9 cellular contexts compared by ENCODE assay signal in genomic region chr5:6721442-6721841, GRCh38. TPM values are rescaled to one million over a fixed set of nuclear protein-coding genes. Genes with fewer than 3 reads are reported as not detected.
DNase-seq lines count a peak whose midpoint lies in the region; ATAC-seq and TF ChIP-seq lines count a peak whose summit lies in the region.
"Had no signal": no experiment of that assay in that cellular context is flagged by ENCODE, and none has a peak within 500 bp of the region (broad histone marks: within the 10 kb centered on the region; RNA-seq: fewer than 3 reads in every experiment).

No MANE protein-coding gene starts in this region.

- peaks cover 67 to 98% (median 85%) of the 10 kb centered on the region in 4 donors for H3K4me1 Mint-ChIP-seq in CD4-positive, alpha-beta memory T cell
- peaks cover 73 to 95% (median 78%) of the 10 kb centered on the region in 3 donors for H3K4me1 Mint-ChIP-seq in naive B cell

- H3K27ac ChIP-seq in CD4-positive, alpha-beta memory T cell (ENCODE audit: low read depth, low read length) = no peak overlapping the region
- H3K27ac ChIP-seq in ascending aorta = peak overlapping the region; percentile 68 to 79

- H3K27me3 Mint-ChIP-seq in CD4-positive, alpha-beta memory T cell = no peaks in the 10 kb centered on the region
- H3K27me3 Mint-ChIP-seq in naive B cell = no peaks in the 10 kb centered on the region

- CTCF ChIA-PET in CD4-positive, alpha-beta memory T cell (lab: Charles Lee; ENCODE audit: partially characterized antibody) = interaction anchor here (1.4 to 2.4 kb wide), 2 partner anchors 24 to 88 kb away, joined by 3 to 7 read pairs; partner anchors contain the start of genes NSUN2 and SRD5A1

- no peaks in the 10 kb centered on the region for H3K9me3 Mint-ChIP-seq in CD4-positive, alpha-beta memory T cell
- no peaks in the 10 kb centered on the region for H3K9me3 Mint-ChIP-seq in naive B cell

- intact Hi-C loops in CD4-positive, alpha-beta memory T cell (cut with micrococcal nuclease) = no loop called here
- intact Hi-C loops in ascending aorta (cut with DNase I) = no loop called here

- no peak overlapping the region for H3K4me3 ChIP-seq in CD4-positive, alpha-beta memory T cell (ENCODE audit: low read length in 2 of 2)
- H3K4me3 ChIP-seq in ascending aorta = peak overlapping the region; percentile 29 to 56

- H3K36me3 Mint-ChIP-seq in CD4-positive, alpha-beta memory T cell = peaks cover 9 to 38% of the 10 kb centered on the region in 2 donors
- H3K36me3 Mint-ChIP-seq in naive B cell = peaks cover 9 to 10% of the 10 kb centered on the region in 2 donors

- H3K27me3 ChIP-seq in CD4-positive, alpha-beta memory T cell (ENCODE audit: insufficient read depth, low read length) = no peaks in the 10 kb centered on the region
- H3K27me3 ChIP-seq in ascending aorta = no peaks in the 10 kb centered on the region

- H3K9me3 ChIP-seq in CD4-positive, alpha-beta memory T cell (ENCODE audit: control insufficient read depth in 1 of 2, low read length in 2 of 2) = no peaks in the 10 kb centered on the region
- no peaks in the 10 kb centered on the region for H3K9me3 ChIP-seq in ascending aorta

- peak overlapping the region in 6 of 8 donors; percentile 59 to 78 (median 72) for H3K4me3 Mint-ChIP-seq in CD4-positive, alpha-beta memory T cell
- peak overlapping the region in 7 of 8 donors; percentile 64 to 88 (median 84) for H3K4me3 Mint-ChIP-seq in naive B cell

- ATAC-seq in HG02759 (IDR thresholded peaks at IDR 0.05; ENCODE audit: unreplicated experiment) (peak; percentile 4), naive B cell (ENCODE audit: low read depth in 2 of 2) (no peak), HG03521 (IDR thresholded peaks at IDR 0.05; ENCODE audit: unreplicated experiment) (no peak)

- peak overlapping the region in 5 of 7 donors; percentile 40 to 79 (median 70) for H3K27ac Mint-ChIP-seq in CD4-positive, alpha-beta memory T cell
- H3K27ac Mint-ChIP-seq in naive B cell = peak overlapping the region in 4 of 6 donors; percentile 72 to 92 (median 75)

- peaks cover 11% of the 10 kb centered on the region for H3K36me3 ChIP-seq in CD4-positive, alpha-beta memory T cell (ENCODE audit: insufficient read depth, low read length)
- H3K36me3 ChIP-seq in ascending aorta = peaks cover 0 to 3% of the 10 kb centered on the region in 2 donors

- H3K4me1 ChIP-seq in CD4-positive, alpha-beta memory T cell (ENCODE audit: insufficient read depth, low read length) = peaks cover 72% of the 10 kb centered on the region
- peaks cover 27 to 67% of the 10 kb centered on the region in 2 donors for H3K4me1 ChIP-seq in ascending aorta

- TF ChIP-seq CTCF in ascending aorta (IDR thresholded peaks at IDR 0.05) = no peak

- POLR2A ChIA-PET in CD4-positive, alpha-beta memory T cell (lab: Charles Lee; ENCODE audit: partially characterized antibody) = interaction anchor here (1.4 kb wide), 1 partner anchor 88 kb away, joined by 4 read pairs; the partner anchor contains the start of genes NSUN2 and SRD5A1

- DNase-seq in CD4-positive, alpha-beta memory T cell = no peak
- DNase-seq in ascending aorta (ENCODE audit: low spot score in 2 of 2) = peak in 1 of 2 donors; percentile 57
- DNase-seq in naive B cell = no peak
- DNase-seq in NCI-H526 treated with DMSO at 0.1 percent for 48 hours (lab: John Stamatoyannopoulos, UW) = no peak
- no peak for DNase-seq in SW 1271 (lab: John Stamatoyannopoulos, UW)
- no peak for DNase-seq in stimulated activated CD4-positive, alpha-beta T cell treated with anti-CD3 and anti-CD28 coated beads, Interleukin-2, amount 100 ng/mL, for 48 hours
- DNase-seq: NCI-H187 had no signal

RNA-seq across cellular contexts. Expression of gene TENT4A, which starts 8.2 kb away (rescaled TPM):
- total RNA-seq in CD4-positive, alpha-beta memory T cell = 10 to 100 TPM; 44.9 to 49.1 TPM
- polyA plus RNA-seq in CD4-positive, alpha-beta memory T cell = 1 to 10 TPM in 1 of 2 donors, under 1 TPM in 1; 0.55 to 1.8 TPM
- 12.5 TPM for total RNA-seq in ascending aorta
- 1 to 10 TPM in 3 of 6 donors, under 1 TPM in 3; 0.04 to 2.0 (median 0.96) TPM for polyA plus RNA-seq in naive B cell (ENCODE audit: low read depth in 6 of 6)

Comparison
In these comparisons a context has a peak if more than half of its experiments do, and no peak if none do; other contexts are left out.
1. H3K4me3 ChIP-seq: peak in ascending aorta (2 of 2); none in CD4-positive, alpha-beta memory T cell (0 of 2).